In the genomic region with DNA sequence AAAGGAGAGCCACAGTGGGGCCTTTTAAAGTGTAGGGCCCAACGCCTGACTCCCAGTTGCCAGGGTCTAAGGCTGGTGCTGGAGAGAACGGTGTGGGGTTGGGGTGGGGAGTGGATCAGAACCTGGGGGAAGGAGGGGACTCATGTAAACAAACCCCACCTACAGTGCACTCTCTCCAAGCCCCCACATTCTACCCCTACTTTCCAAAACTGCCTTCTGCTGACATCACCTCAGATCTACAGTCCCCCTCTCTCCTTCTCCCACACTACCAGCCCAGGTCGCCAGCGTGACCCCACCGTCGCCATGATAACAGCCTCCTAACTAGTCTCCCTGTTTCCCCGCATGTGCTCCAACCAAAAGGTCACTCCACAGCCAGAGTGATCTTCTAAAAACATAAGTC, we compare ENCODE assay signal across 24 cellular contexts. TPM values are rescaled to one million over a fixed set of nuclear protein-coding genes. Genes with fewer than 3 reads are reported as not detected.
A peak's percentile ranks its signal among the peaks of the same experiment; 100 is the strongest.
DNase-seq lines count a peak whose midpoint lies in the region; ATAC-seq, FAIRE-seq and TF ChIP-seq lines count a peak whose summit lies in the region.
"Had no signal": no experiment of that assay in that cellular context is flagged by ENCODE, and none has a peak within 500 bp of the region (broad histone marks: within the 10 kb centered on the region; RNA-seq: fewer than 3 reads in every experiment).

No MANE protein-coding gene starts in this region.

- H3K9me3 Mint-ChIP-seq in MCF 10A (ENCODE audit: unreplicated experiment): no peaks in the 10 kb centered on the region
- H3K9me3 Mint-ChIP-seq: CD4-positive, alpha-beta memory T cell; GM23338; H9 had no signal

- CTCF ChIA-PET in MCF 10A (lab: Yijun Ruan, JAX): interaction anchor here (0.7 to 7.7 kb wide), 9 partner anchors 9 to 98 kb away, joined by 3 to 445 read pairs (median 89); no protein-coding TSS in a partner anchor
- CTCF ChIA-PET in mammary epithelial cell (lab: Charles Lee; ENCODE audit: low non-redundant PET): no interaction called here
- CTCF ChIA-PET in H1 (lab: Charles Lee; ENCODE audit: partially characterized antibody): interaction anchor here (0.6 to 8.6 kb wide), 10 partner anchors 9 to 98 kb away, joined by 3 to 271 read pairs (median 22); no protein-coding TSS in a partner anchor

- H3K4me1 Mint-ChIP-seq in MCF 10A (ENCODE audit: insufficient read depth, unreplicated experiment): peaks cover 43% of the 10 kb centered on the region
- H3K4me1 Mint-ChIP-seq: CD4-positive, alpha-beta memory T cell had no signal

- H3K27ac Mint-ChIP-seq in MCF 10A (ENCODE audit: low read depth, unreplicated experiment): peak overlapping the region; percentile 1
- H3K27ac Mint-ChIP-seq: GM23338, H9 had no signal

- TF ChIP-seq POLR2A in H1 (IDR thresholded peaks at IDR 0.05; ENCODE audit: control extremely low read depth in 1 of 2, low read depth in 2 of 2, low read length in 2 of 2): no peak
- no peak for TF ChIP-seq POLR2A in breast epithelium (IDR thresholded peaks at IDR 0.05)

- H3K4me3 Mint-ChIP-seq in MCF 10A (ENCODE audit: unreplicated experiment): no peak overlapping the region
- H3K4me3 Mint-ChIP-seq: CD4-positive, alpha-beta memory T cell; GM23338; H9 had no signal

- H4K20me1 ChIP-seq in mammary epithelial cell (ENCODE audit: insufficient read depth, low read length): no peaks in the 10 kb centered on the region
- no peaks in the 10 kb centered on the region for H4K20me1 ChIP-seq in H1 (replicated peaks in 1 of 2; ENCODE audit: control insufficient read depth in 1 of 2, insufficient read depth in 2 of 2, low read length in 2 of 2)

- in situ Hi-C loops in mammary epithelial cell (cut with MboI; ENCODE audit: low sequenced_read_pairs in 2 of 2): no loop called here

- no peak for FAIRE-seq in H1 (lab: Jason Lieb, UNC)
- FAIRE-seq: A549, GM12892, GM18507 had no signal

- intact Hi-C loops in MCF 10A (cut with micrococcal nuclease) (no loop called here), mammary epithelial cell (cut with micrococcal nuclease) (no loop called here), aorta (cut with DNase I) (no loop called here), breast epithelium (cut with DNase I; ENCODE audit: low total_unique reads) (no loop called here)

- H4K5ac ChIP-seq in H1 (ENCODE audit: insufficient read length, low read depth, low read length): no peak overlapping the region

- POLR2A ChIA-PET in MCF 10A (lab: Yijun Ruan, JAX) (interaction anchor here (0.9 to 10.7 kb wide), 12 partner anchors 9 to 197 kb away, joined by 3 to 146 read pairs (median 4); partner anchors contain the start of gene TMEM9), H1 (lab: Charles Lee; ENCODE audit: partially characterized antibody) (no interaction called here)

- H3K27ac ChIP-seq in mammary epithelial cell (ENCODE audit: insufficient read depth, low read depth, low read length): no peak overlapping the region
- H3K27ac ChIP-seq in H1 (ENCODE audit: low read depth, low read length): no peak overlapping the region
- H3K27ac ChIP-seq in neuronal stem cell (replicated peaks; ENCODE audit: low read length): no peak overlapping the region
- no peak overlapping the region for H3K27ac ChIP-seq in aorta (ENCODE audit: low read depth in 1 of 2, low read length in 2 of 2)
- H3K27ac ChIP-seq in breast epithelium: no peak overlapping the region
- H3K27ac ChIP-seq: 22Rv1, A549, C4-2B, HL-60 had no signal

- H2BK120ac ChIP-seq in H1 (replicated peaks; ENCODE audit: low read depth, low read length): no peak overlapping the region
- H2BK120ac ChIP-seq in neuronal stem cell (ENCODE audit: low read depth, low read length): no peak overlapping the region

- H3K23me2 ChIP-seq in H1 (ENCODE audit: low read depth, low read length): no peaks in the 10 kb centered on the region

- H2BK5ac ChIP-seq in H1 (ENCODE audit: low read depth, low read length) (no peak overlapping the region), neuronal stem cell (ENCODE audit: low read length) (no peak overlapping the region)

- no peak for TF ChIP-seq EP300 in H1 (IDR thresholded peaks at IDR 0.05; ENCODE audit: borderline replicate concordance in 1 of 2, low read depth in 2 of 2, low read length in 2 of 2)

- peaks cover 10% of the 10 kb centered on the region for H3K27me3 Mint-ChIP-seq in MCF 10A (ENCODE audit: insufficient read depth, unreplicated experiment)

- 80% methylated on average over 7 of the region's 7 CpGs for WGBS in mammary epithelial cell (ENCODE audit: low coverage, missing lambda C conversion rate)
- WGBS in H1 (ENCODE audit: extremely low coverage in 1 of 2, insufficient coverage in 1 of 2, insufficient read length in 1 of 2, insufficient replicate concordance in 2 of 2, low coverage in 1 of 2, low lambda C conversion rate in 2 of 2, missing lambda C conversion rate in 1 of 2), 2 experiments: 95% methylated on average over 7 of the region's 7 CpGs; no CpG with 5 or more reads in 1 of the 2 experiments
- no CpG with 5 or more reads among the region's 7 CpGs for WGBS in neuronal stem cell (ENCODE audit: extremely low coverage in 2 of 2, insufficient read length in 2 of 2, insufficient replicate concordance in 1 of 2), 2 donors
- 88 to 90% methylated on average over 7 of the region's 7 CpGs for WGBS in aorta, 2 donors

- TF ChIP-seq CTCF in MCF 10A (IDR thresholded peaks at IDR 0.05; ENCODE audit: unreplicated experiment) (no peak), mammary epithelial cell (conservative IDR thresholded peaks at IDR 0.05 in 1 of 2, IDR thresholded peaks at IDR 0.05 in 1 of 2; ENCODE audit: extremely low read depth in 1 of 2, insufficient read depth in 1 of 2, low read depth in 1 of 2, low read length in 2 of 2) (no peak), H1 (IDR thresholded peaks at IDR 0.05; ENCODE audit: control extremely low read depth in 1 of 3, insufficient read depth in 1 of 3, low read depth in 1 of 3, low read length in 3 of 3) (no peak), breast epithelium (IDR thresholded peaks at IDR 0.05) (no peak)

- no peak overlapping the region for H4K8ac ChIP-seq in H1 (ENCODE audit: extremely low read depth, insufficient read depth, low read length)
- H4K8ac ChIP-seq in neuronal stem cell (ENCODE audit: low read depth, low read length): no peak overlapping the region

- no peak overlapping the region for H2AFZ ChIP-seq in mammary epithelial cell (ENCODE audit: low read depth, low read length)
- H2AFZ ChIP-seq in H1 (ENCODE audit: low read length): no peak overlapping the region
- no peak overlapping the region for H2AFZ ChIP-seq in neuronal stem cell (ENCODE audit: low read length)
- H2AFZ ChIP-seq: GM23338 had no signal

- no peak overlapping the region for H2BK15ac ChIP-seq in H1 (ENCODE audit: low read length)
- peak overlapping the region; percentile 30 for H2BK15ac ChIP-seq in neuronal stem cell (ENCODE audit: low read length)

- BruUV-seq in MCF 10A (replicated peaks; lab: Mats Ljungman, UMichigan) (no TSS peak), mammary epithelial cell (replicated peaks; lab: Mats Ljungman, UMichigan) (no TSS peak)

- 0 out of 2 replicates have a peak overlapping the region, but pooled peaks have one; percentile 5 for H2BK12ac ChIP-seq in H1 (ENCODE audit: low read depth, low read length)
- H2BK12ac ChIP-seq in neuronal stem cell (ENCODE audit: low read length): no peak overlapping the region

- DNase-seq in MCF 10A (ENCODE audit: unreplicated experiment) (no peak), mammary epithelial cell (no peak), H1 (ENCODE audit: low read depth in 1 of 2, low spot score in 2 of 2) (no peak), neuronal stem cell (ENCODE audit: low spot score) (no peak), aorta (peak; percentile 13 to 51), H7 (no peak), breast epithelium (ENCODE audit: low spot score in 2 of 2) (no peak)
- DNase-seq: AML-193; CD4-positive, alpha-beta memory T cell; DMS153; DMS79; GDM1; H9 had no signal

- H3K23ac ChIP-seq in H1 (ENCODE audit: insufficient read length) (no peak overlapping the region), neuronal stem cell (ENCODE audit: low read depth, low read length, poor library complexity) (peak overlapping the region; percentile 10)

- no peak for TF ChIP-seq RAD21 in H1 (IDR thresholded peaks at IDR 0.05 in 1 of 2, conservative IDR thresholded peaks at IDR 0.05 in 1 of 2; ENCODE audit: low read depth in 2 of 2, low read length in 2 of 2)

- H3K79me2 ChIP-seq in mammary epithelial cell (ENCODE audit: insufficient read depth, low read length) (no peaks in the 10 kb centered on the region), H1 (ENCODE audit: control insufficient read depth in 1 of 2, insufficient read depth in 2 of 2, low read length in 2 of 2) (no peaks in the 10 kb centered on the region)

- dilution Hi-C loops in mammary epithelial cell (cut with HindIII; ENCODE audit: low sequenced_read_pairs): no loop called here

- H3K9me3 ChIP-seq in mammary epithelial cell (replicated peaks; ENCODE audit: insufficient read depth, low read length): no peaks in the 10 kb centered on the region
- H3K9me3 ChIP-seq in H1 (ENCODE audit: insufficient read depth in 2 of 2, low read depth in 1 of 2, low read length in 1 of 2): no peaks in the 10 kb centered on the region
- no peaks in the 10 kb centered on the region for H3K9me3 ChIP-seq in neuronal stem cell (replicated peaks in 1 of 2; ENCODE audit: control insufficient read depth in 2 of 2, insufficient read depth in 1 of 2, low read depth in 1 of 2, low read length in 2 of 2)
- no peaks in the 10 kb centered on the region for H3K9me3 ChIP-seq in aorta (ENCODE audit: control insufficient read depth, low read length)
- H3K9me3 ChIP-seq in breast epithelium: no peaks in the 10 kb centered on the region
- H3K9me3 ChIP-seq: A549 had no signal

- no peaks in the 10 kb centered on the region for H3K36me3 Mint-ChIP-seq in MCF 10A (ENCODE audit: insufficient read depth, unreplicated experiment)
- H3K36me3 Mint-ChIP-seq: CD4-positive, alpha-beta memory T cell had no signal

- no peak overlapping the region for H3K56ac ChIP-seq in H1 (replicated peaks; ENCODE audit: insufficient read length, low read depth, low read length)

- H3K4me2 ChIP-seq in mammary epithelial cell (ENCODE audit: insufficient read depth, low read depth, low read length): no peak overlapping the region
- H3K4me2 ChIP-seq in H1 (ENCODE audit: insufficient read depth in 1 of 2, low read depth in 2 of 2, low read length in 2 of 2): no peak overlapping the region
- no peak overlapping the region for H3K4me2 ChIP-seq in neuronal stem cell (ENCODE audit: insufficient read depth, low read length, poor library complexity, severe bottlenecking)
- H3K4me2 ChIP-seq: A549, GM23338 had no signal

- H3K79me1 ChIP-seq in H1 (ENCODE audit: low read depth, low read length) (no peaks in the 10 kb centered on the region), neuronal stem cell (ENCODE audit: low read depth, low read length) (no peaks in the 10 kb centered on the region)

- no peaks in the 10 kb centered on the region for H3K27me3 ChIP-seq in mammary epithelial cell (ENCODE audit: insufficient read depth, low read length)
- 0 out of 7 replicates have a peak, but pooled peaks cover 0 to 2% (median 0%) of the 10 kb centered on the region in 4 experiments for H3K27me3 ChIP-seq in H1 (replicated peaks in 1 of 4; ENCODE audit: control insufficient read depth in 3 of 4, extremely low read depth in 1 of 4, insufficient read depth in 3 of 4, low read length in 3 of 4)
- peaks cover 0 to 19% (median 0%) of the 10 kb centered on the region in 3 experiments for H3K27me3 ChIP-seq in neuronal stem cell (ENCODE audit: control insufficient read depth in 3 of 3, insufficient read depth in 3 of 3, low read depth in 1 of 3, low read length in 3 of 3)
- H3K27me3 ChIP-seq in aorta (ENCODE audit: control insufficient read depth in 1 of 2, insufficient read depth in 2 of 2, low read length in 1 of 2): no peaks in the 10 kb centered on the region
- no peaks in the 10 kb centered on the region for H3K27me3 ChIP-seq in H7 (ENCODE audit: control insufficient read depth, insufficient read depth, low read length)
- no peaks in the 10 kb centered on the region for H3K27me3 ChIP-seq in breast epithelium

- H3K9ac ChIP-seq in mammary epithelial cell (ENCODE audit: insufficient read depth, low read length) (no peak overlapping the region), H1 (replicated peaks in 1 of 4; ENCODE audit: extremely low read depth in 1 of 4, low read depth in 3 of 4, low read length in 3 of 4) (no peak overlapping the region), neuronal stem cell (ENCODE audit: low read depth, low read length, poor library complexity) (no peak overlapping the region)

- no peak for ATAC-seq in aorta (ENCODE audit: low FRiP score)
- ATAC-seq in HG02610 (IDR thresholded peaks at IDR 0.05; ENCODE audit: unreplicated experiment): no peak
- ATAC-seq: A549, GM23338 had no signal

- H3K4ac ChIP-seq in H1 (replicated peaks; ENCODE audit: insufficient read length, low read depth, low read length) (no peak overlapping the region), neuronal stem cell (ENCODE audit: low read length) (no peak overlapping the region)

- H4K91ac ChIP-seq in H1 (replicated peaks; ENCODE audit: insufficient read length, low read length) (no peak overlapping the region), neuronal stem cell (ENCODE audit: low read depth, low read length, poor library complexity) (no peak overlapping the region)

- H3K18ac ChIP-seq in H1 (ENCODE audit: extremely low read depth, low read length) (no peak overlapping the region), neuronal stem cell (ENCODE audit: low read length) (no peak overlapping the region)

- H2AK5ac ChIP-seq in H1 (ENCODE audit: low read depth, low read length): no peak overlapping the region
- H2AK5ac ChIP-seq in neuronal stem cell (ENCODE audit: low read depth, low read length): no peak overlapping the region

- H3K36me3 ChIP-seq in mammary epithelial cell (ENCODE audit: insufficient read depth, low read length) (no peaks in the 10 kb centered on the region), H1 (ENCODE audit: control insufficient read depth in 2 of 4, insufficient read depth in 4 of 4, low read length in 3 of 4) (no peaks in the 10 kb centered on the region), neuronal stem cell (replicated peaks in 1 of 2; ENCODE audit: control insufficient read depth in 2 of 2, insufficient read depth in 2 of 2, low read length in 2 of 2) (no peaks in the 10 kb centered on the region), aorta (ENCODE audit: control insufficient read depth in 1 of 2, insufficient read depth in 2 of 2, low read length in 1 of 2) (no peaks in the 10 kb centered on the region), H7 (replicated peaks; ENCODE audit: control insufficient read depth, insufficient read depth, low read length) (no peaks in the 10 kb centered on the region), breast epithelium (no peaks in the 10 kb centered on the region)

- H3K4me3 ChIP-seq in mammary epithelial cell (replicated peaks in 1 of 3; ENCODE audit: insufficient read depth in 1 of 3, low read depth in 2 of 3, low read length in 3 of 3) (no peak overlapping the region), H1 (ENCODE audit: extremely low read depth in 1 of 4, insufficient read depth in 2 of 4, low read depth in 3 of 4, low read length in 4 of 4) (no peak overlapping the region), neuronal stem cell (ENCODE audit: low read length in 2 of 2) (no peak overlapping the region), aorta (ENCODE audit: low read length in 2 of 2) (no peak overlapping the region), H7 (ENCODE audit: insufficient read depth, low read depth, low read length) (no peak overlapping the region), breast epithelium (no peak overlapping the region)
- H3K4me3 ChIP-seq: A549, GM23338 had no signal

- H3K14ac ChIP-seq in H1 (ENCODE audit: insufficient read length): no peak overlapping the region
- no peak overlapping the region for H3K14ac ChIP-seq in neuronal stem cell (ENCODE audit: low read length)

- H2BK20ac ChIP-seq in H1 (ENCODE audit: low read length): no peak overlapping the region

- H3K4me1 ChIP-seq in mammary epithelial cell (ENCODE audit: insufficient read depth, low read length): peaks cover 30% of the 10 kb centered on the region
- peaks cover 8 to 27% (median 12%) of the 10 kb centered on the region in 4 experiments for H3K4me1 ChIP-seq in H1 (replicated peaks in 1 of 4; ENCODE audit: control insufficient read depth in 3 of 4, insufficient read depth in 4 of 4, low read length in 3 of 4)
- peaks cover 0 to 5% of the 10 kb centered on the region in 2 donors for H3K4me1 ChIP-seq in neuronal stem cell (ENCODE audit: control insufficient read depth in 2 of 2, insufficient read depth in 1 of 2, low read depth in 1 of 2, low read length in 2 of 2)
- no peaks in the 10 kb centered on the region for H3K4me1 ChIP-seq in aorta (ENCODE audit: control insufficient read depth in 1 of 2, insufficient read depth in 2 of 2, low read length in 2 of 2)
- no peaks in the 10 kb centered on the region for H3K4me1 ChIP-seq in breast epithelium

RNA-seq across cellular contexts. Expression of gene TNNT2, which starts 26.6 kb away (rescaled TPM):
- 0.37 and 0.61 TPM in 2 replicates for total RNA-seq in MCF 10A (2022)
- 1 to 10 TPM in 1 of 2 donors, under 1 TPM in 1; 0.83 to 1.3 TPM for total RNA-seq in mammary epithelial cell
- polyA plus RNA-seq in mammary epithelial cell: 0.19 TPM
- polyA minus RNA-seq in mammary epithelial cell: not detected
- total RNA-seq in H1 (2021; fragmentation: NEBNext Ultra II Directional; extraction: Animal tissue kit (Norgen Biotek cat#: 25700)): 21.0 and 22.6 TPM in 2 replicates
- 3.1 and 5.3 TPM in 2 replicates for polyA plus RNA-seq in H1 (2011; rRNA removed)
- 13.9 TPM for polyA plus RNA-seq in H1 (2011; cell fraction: cytosol; rRNA removed)
- polyA plus RNA-seq in H1 (2011; cell fraction: nucleus; rRNA removed): 21.3 TPM
- polyA plus RNA-seq in H1 (2012, experiment 1 of 2): 14.8 to 17.7 TPM (median 16.7 TPM) in 4 replicates
- polyA plus RNA-seq in H1 (2012, experiment 2 of 2): 4.4 TPM
- 15.5 TPM for polyA plus RNA-seq in H1 (2013, experiment 1 of 2)
- polyA plus RNA-seq in H1 (2013, experiment 2 of 2): 14.1 TPM
- polyA minus RNA-seq in H1 (2011; rRNA and poly(A)+ RNA removed): 5.8 and 8.4 TPM in 2 replicates
- 7.2 TPM for polyA minus RNA-seq in H1 (2011; cell fraction: cytosol; rRNA and poly(A)+ RNA removed)
- polyA minus RNA-seq in H1 (2011; cell fraction: nucleus; rRNA and poly(A)+ RNA removed): 13.0 TPM
- polyA plus RNA-seq in neuronal stem cell (2013, experiment 1 of 2): 8.6 TPM
- polyA plus RNA-seq in neuronal stem cell (2013, experiment 2 of 2): 10.2 TPM
- total RNA-seq in aorta: under 1 TPM; 0.21 to 0.36 TPM
- 10 to 100 TPM in 1 of 2 donors, 1 to 10 TPM in 1; 1.0 to 24.0 TPM for polyA plus RNA-seq in aorta
- total RNA-seq in H7 (2014; rRNA removed; shearing (Covaris generic)): 0.17 TPM in 1 of 2 replicates, not detected in the other
- 1 to 10 TPM in 2 of 3 donors, not detected in 1; 1.3 to 2.6 TPM for total RNA-seq in breast epithelium
- total RNA-seq: CD4-positive, alpha-beta memory T cell; Daoy; HT1080 had no signal
- polyA plus RNA-seq: BJ; CD4-positive, alpha-beta memory T cell had no signal

RNA-seq across cellular contexts. Expression of gene LAD1, which starts 48.2 kb away (rescaled TPM):
- 21.4 and 40.9 TPM in 2 replicates for total RNA-seq in MCF 10A (2022)
- total RNA-seq in mammary epithelial cell: 100 to 1,000 TPM; 101 to 212 TPM
- 71.7 TPM for polyA plus RNA-seq in mammary epithelial cell
- 91.3 TPM for polyA minus RNA-seq in mammary epithelial cell
- 30.5 and 32.8 TPM in 2 replicates for total RNA-seq in H1 (2021; fragmentation: NEBNext Ultra II Directional; extraction: Animal tissue kit (Norgen Biotek cat#: 25700))
- 9.3 and 12.4 TPM in 2 replicates for polyA plus RNA-seq in H1 (2011; rRNA removed)
- 9.9 TPM for polyA plus RNA-seq in H1 (2011; cell fraction: cytosol; rRNA removed)
- polyA plus RNA-seq in H1 (2011; cell fraction: nucleus; rRNA removed): 16.3 TPM
- polyA plus RNA-seq in H1 (2012, experiment 1 of 2): 17.1 to 22.3 TPM (median 20.0 TPM) in 4 replicates
- 21.6 TPM for polyA plus RNA-seq in H1 (2012, experiment 2 of 2)
- polyA plus RNA-seq in H1 (2013, experiment 1 of 2): 20.5 TPM
- 20.2 TPM for polyA plus RNA-seq in H1 (2013, experiment 2 of 2)
- 7.7 and 10.7 TPM in 2 replicates for polyA minus RNA-seq in H1 (2011; rRNA and poly(A)+ RNA removed)
- polyA minus RNA-seq in H1 (2011; cell fraction: cytosol; rRNA and poly(A)+ RNA removed): 8.4 TPM
- polyA minus RNA-seq in H1 (2011; cell fraction: nucleus; rRNA and poly(A)+ RNA removed): 13.1 TPM
- 0.86 TPM for polyA plus RNA-seq in neuronal stem cell (2013, experiment 1 of 2)
- 0.86 TPM for polyA plus RNA-seq in neuronal stem cell (2013, experiment 2 of 2)
- under 1 TPM in 1 of 2 donors, not detected in 1; 0.71 TPM for total RNA-seq in aorta
- polyA plus RNA-seq in aorta: 10 to 100 TPM in 1 of 2 donors, under 1 TPM in 1; 0.82 to 33.8 TPM
- total RNA-seq in H7 (2014; rRNA removed; shearing (Covaris generic)): 4.3 and 4.5 TPM in 2 replicates
- 10 to 100 TPM in 2 of 3 donors, not detected in 1; 13.1 to 18.0 TPM for total RNA-seq in breast epithelium
- total RNA-seq: HT1080 had no signal
- polyA plus RNA-seq: BJ; CD4-positive, alpha-beta memory T cell had no signal

Comparison
In these comparisons a context has a peak if more than half of its experiments do, and no peak if none do; other contexts are left out.
1. DNase-seq: peak in aorta (2 of 2); none in MCF 10A (single experiment), mammary epithelial cell (single experiment), H1 (0 of 2), neuronal stem cell (single experiment), H7 (single experiment) and breast epithelium (0 of 2).